In genomic region chr1:88655145-88655544, GRCh38 we compare ENCODE assay signal across 25 cellular contexts.
"Had no signal": no experiment of that assay in that cellular context is flagged by ENCODE, and none has a peak within 500 bp of the region (broad histone marks: within the 10 kb centered on the region; RNA-seq: fewer than 3 reads in every experiment).

No MANE protein-coding gene starts in this region.

- H3K9me3 ChIP-seq: adrenal gland, body of pancreas, colonic mucosa had no signal

- DNase-seq: activated B cell treated with CpG ODN at 0.5 μM for 24 hours; activated CD4-positive, alpha-beta T cell treated with anti-CD3 and anti-CD28 coated beads for 48 hours; activated CD4-positive, alpha-beta T cell treated with anti-CD3 and anti-CD28 coated beads, Interleukin-2, amount 50 U/mL, for 1 hour; activated CD4-positive, alpha-beta T cell treated with anti-CD3 and anti-CD28 coated beads, Interleukin-2, amount 50 U/mL, for 48 hours; activated CD8-positive, alpha-beta memory T cell treated with anti-CD3 and anti-CD28 coated beads for 24 hours; activated CD8-positive, alpha-beta T cell treated with anti-CD3 and anti-CD28 coated beads for 36 hours; activated effector memory CD4-positive, alpha-beta T cell treated with anti-CD3 and anti-CD28 coated beads, Interleukin-2, amount 50 U/mL, for 16 hours; activated naive CD4-positive, alpha-beta T cell treated with anti-CD3 and anti-CD28 coated beads for 36 hours; activated naive CD8-positive, alpha-beta T cell treated with anti-CD3 and anti-CD28 coated beads for 36 hours; activated naive CD8-positive, alpha-beta T cell treated with anti-CD3 and anti-CD28 coated beads, Interleukin-2, amount 50 U/mL, for 24 hours; activated T-cell treated with anti-CD3 and anti-CD28 coated beads, Interleukin-2, amount 50 U/mL, for 48 hours; adrenal gland; aorta; body of pancreas; cerebellar nuclear complex; colonic mucosa; effector memory CD4-positive, alpha-beta T cell; endodermal cell; head of caudate nucleus; T-cell; T1000; WERI-Rb-1 had no signal

- H3K4me3 ChIP-seq: adrenal gland, body of pancreas, cardiac muscle cell, colonic mucosa had no signal

- H3K36me3 ChIP-seq: adrenal gland, cardiac muscle cell, colonic mucosa, WERI-Rb-1 had no signal

- H3K27me3 ChIP-seq: adrenal gland, body of pancreas, cardiac muscle cell, colonic mucosa had no signal

- H3K27ac ChIP-seq: adrenal gland, body of pancreas, cardiac muscle cell, colonic mucosa, WERI-Rb-1 had no signal

- ATAC-seq: activated CD4-positive, CD25-positive, alpha-beta regulatory T cell treated with anti-CD3 and anti-CD28 coated beads, Interleukin-2, amount 50 U/mL, for 24 hours; activated CD8-positive, alpha-beta T cell treated with anti-CD3 and anti-CD28 coated beads for 36 hours; activated naive CD8-positive, alpha-beta T cell treated with anti-CD3 and anti-CD28 coated beads, Interleukin-2, amount 50 U/mL, for 24 hours; body of pancreas; esophagus mucosa; T-cell had no signal

- H3K4me1 ChIP-seq: body of pancreas, colonic mucosa had no signal
